Comparison of ENCODE assay signal across 8 cellular contexts in genomic region chr11:17077520-17078401, GRCh38. TPM values are rescaled to one million over a fixed set of nuclear protein-coding genes. Genes with fewer than 3 reads are reported as not detected.
DNase-seq lines count a peak whose midpoint lies in the region; ATAC-seq, FAIRE-seq and TF ChIP-seq lines count a peak whose summit lies in the region.

Gene RPS13, minus strand, starts transcription at chr11:17077667. Its CDS starts 26 bp downstream, at chr11:17077641.

- peaks cover 16% of the 10 kb centered on the region for H3K4me1 ChIP-seq in keratinocyte (ENCODE audit: control insufficient read depth, extremely low read depth, insufficient read depth, low read length)

- TF ChIP-seq CTCF in AG10803 (conservative IDR thresholded peaks at IDR 0.05; ENCODE audit: low read length) (no peak), keratinocyte (optimal IDR thresholded peaks at IDR 0.05 in 1 of 3, IDR thresholded peaks at IDR 0.05 in 1 of 3, conservative IDR thresholded peaks at IDR 0.05 in 1 of 3; ENCODE audit: extremely low read depth in 1 of 3, insufficient read depth in 2 of 3, low read length in 3 of 3) (no peak)

- peak within 1 kb of the TSS; percentile 92 for H3K9ac ChIP-seq in keratinocyte (ENCODE audit: control insufficient read depth, extremely low read depth, insufficient read depth, low read length)

- H4K20me1 ChIP-seq in keratinocyte (ENCODE audit: control insufficient read depth, extremely low read depth, insufficient read depth, low read length) = peaks cover 2% of the 10 kb centered on the region

- no peaks in the 10 kb centered on the region for H3K9me1 ChIP-seq in keratinocyte (ENCODE audit: control insufficient read depth, extremely low read depth, insufficient read depth, low read length)

- FAIRE-seq in keratinocyte (lab: Jason Lieb, UNC) = peak; percentile 66

- DNase-seq in AG10803 (ENCODE audit: low read depth) = peak; percentile 98
- DNase-seq in NCI-H460 (ENCODE audit: extremely low read depth, low read depth) = peak; percentile 97
- peak; percentile 88 for DNase-seq in activated CD4-positive, CD25-positive, alpha-beta regulatory T cell treated with anti-CD3 and anti-CD28 coated beads, Interleukin-2, amount 50 U/mL, for 72 hours
- DNase-seq in cerebellar nuclear complex (lab: John Stamatoyannopoulos, UW) = peak; percentile 87 to 97
- DNase-seq in keratinocyte (ENCODE audit: low read depth, low spot score) = peak; percentile 90
- DNase-seq in stimulated activated CD4-positive, alpha-beta T cell treated with anti-CD3 and anti-CD28 coated beads, Interleukin-15, amount 100 ng/mL, for 1 hour (ENCODE audit: low read depth in 1 of 2, low spot score in 1 of 2) = peak; percentile 81

- H3K4me2 ChIP-seq in keratinocyte (ENCODE audit: control insufficient read depth, extremely low read depth, insufficient read depth, low read depth, low read length) = peak within 1 kb of the TSS; percentile 91

- ATAC-seq in GM19043 (IDR thresholded peaks at IDR 0.05; ENCODE audit: low read depth, unreplicated experiment) (peak; percentile 98), HG03378 (IDR thresholded peaks at IDR 0.05; ENCODE audit: unreplicated experiment) (peak; percentile 98)

- H3K27me3 ChIP-seq in keratinocyte (ENCODE audit: control insufficient read depth, extremely low read depth, insufficient read depth, low read length) = no peaks in the 10 kb centered on the region

- peak within 1 kb of the TSS; percentile 96 for H2AFZ ChIP-seq in keratinocyte (ENCODE audit: control insufficient read depth, low read length)

- no peaks in the 10 kb centered on the region for H3K9me3 ChIP-seq in keratinocyte (ENCODE audit: control insufficient read depth, low read depth, low read length)

- dilution Hi-C loops in keratinocyte (cut with MboI; ENCODE audit: extremely low pct_ligation_motif_present, low sequenced_read_pairs) = no loop called here

- H3K36me3 ChIP-seq in keratinocyte (ENCODE audit: control insufficient read depth in 2 of 2, extremely low read depth in 1 of 2, insufficient read depth in 2 of 2, low read length in 2 of 2) = peaks cover 10 to 13% of the 10 kb centered on the region in 2 experiments

- peak within 1 kb of the TSS; percentile 94 for H3K27ac ChIP-seq in keratinocyte (ENCODE audit: control insufficient read depth, insufficient read depth, low read length)

- peak within 1 kb of the TSS; percentile 98 for H3K4me3 ChIP-seq in AG10803 (ENCODE audit: low read length)
- H3K4me3 ChIP-seq in keratinocyte (ENCODE audit: control insufficient read depth in 2 of 3, extremely low read depth in 1 of 3, insufficient read depth in 2 of 3, low read depth in 1 of 3, low read length in 3 of 3) = peak within 1 kb of the TSS; percentile 88 to 99 (median 95)

- H3K79me2 ChIP-seq in keratinocyte (ENCODE audit: control insufficient read depth, insufficient read depth, low read length) = peaks cover 28% of the 10 kb centered on the region

RNA-seq across cellular contexts. Expression of gene RPS13, which starts in this region (rescaled TPM):
- 2,341 and 2,457 TPM in 2 replicates for total RNA-seq in NCI-H460 (2014; rRNA removed; shearing (Covaris generic))
- polyA plus RNA-seq in NCI-H460 (2014; cell fraction: nucleus; rRNA removed) = 986 and 1,214 TPM in 2 replicates
- 1,124 to 1,288 TPM (median 1,214 TPM) in 3 replicates for polyA plus RNA-seq in keratinocyte
- polyA plus RNA-seq in keratinocyte (2011; ENCODE audit: low read depth) = 454 TPM
- polyA plus RNA-seq in keratinocyte (2011; cell fraction: cytosol; rRNA removed) = 943 and 1,080 TPM in 2 replicates
- polyA plus RNA-seq in keratinocyte (2011; cell fraction: nucleus; rRNA removed) = 287 and 332 TPM in 2 replicates
- 1,742 and 2,643 TPM in 2 replicates for polyA plus RNA-seq in keratinocyte (2012; ENCODE audit: low replicate concordance)
- 364 to 687 TPM (median 595 TPM) in 3 replicates for polyA minus RNA-seq in keratinocyte
- 426 TPM for polyA minus RNA-seq in keratinocyte (2011; cell fraction: cytosol; rRNA and poly(A)+ RNA removed)
- polyA minus RNA-seq in keratinocyte (2011; cell fraction: nucleus; rRNA and poly(A)+ RNA removed) = 142 and 166 TPM in 2 replicates

Comparison
In these comparisons a context has a peak if more than half of its experiments do, and no peak if none do; other contexts are left out.
1. Peak in every context shown above with its lines: DNase-seq, ATAC-seq, H3K4me3 ChIP-seq and H3K27ac ChIP-seq.